ENCODE assay signal across 1 cellular context in the genomic region with DNA sequence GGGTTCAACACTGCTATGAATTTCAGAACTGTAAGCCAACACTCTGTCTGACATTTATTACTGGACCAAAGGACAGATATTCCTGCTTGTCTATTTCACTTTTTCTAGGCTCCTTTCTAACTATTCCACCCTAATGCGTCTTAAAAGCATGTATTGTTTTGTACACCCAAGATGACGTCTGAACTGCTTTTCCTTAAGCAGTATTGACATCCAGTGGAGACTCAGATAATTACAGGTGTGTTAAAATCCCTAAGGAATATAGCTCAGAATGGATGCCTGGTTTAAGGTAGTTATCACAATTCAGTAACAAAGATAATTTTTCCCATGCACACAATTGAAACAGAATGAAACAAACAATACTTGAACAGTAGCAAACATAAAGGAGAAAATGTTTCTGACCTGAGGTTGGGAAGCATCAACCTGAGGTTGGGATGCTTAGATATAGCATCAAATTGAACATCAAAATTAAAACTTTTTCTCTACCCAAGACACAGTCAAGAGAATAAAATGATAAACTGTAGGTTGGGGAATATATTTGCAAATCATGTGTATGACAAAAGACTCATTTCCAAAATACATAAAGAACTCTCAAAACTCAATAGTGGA.
TF ChIP-seq lines count a peak whose summit lies in the region.

No MANE protein-coding gene starts in this region.

TF ChIP-seq in Ishikawa, 13 proteins besides CTCF, POLR2A, EP300 and RAD21 (continued from another document):
- TF ChIP-seq, protein P1, sequence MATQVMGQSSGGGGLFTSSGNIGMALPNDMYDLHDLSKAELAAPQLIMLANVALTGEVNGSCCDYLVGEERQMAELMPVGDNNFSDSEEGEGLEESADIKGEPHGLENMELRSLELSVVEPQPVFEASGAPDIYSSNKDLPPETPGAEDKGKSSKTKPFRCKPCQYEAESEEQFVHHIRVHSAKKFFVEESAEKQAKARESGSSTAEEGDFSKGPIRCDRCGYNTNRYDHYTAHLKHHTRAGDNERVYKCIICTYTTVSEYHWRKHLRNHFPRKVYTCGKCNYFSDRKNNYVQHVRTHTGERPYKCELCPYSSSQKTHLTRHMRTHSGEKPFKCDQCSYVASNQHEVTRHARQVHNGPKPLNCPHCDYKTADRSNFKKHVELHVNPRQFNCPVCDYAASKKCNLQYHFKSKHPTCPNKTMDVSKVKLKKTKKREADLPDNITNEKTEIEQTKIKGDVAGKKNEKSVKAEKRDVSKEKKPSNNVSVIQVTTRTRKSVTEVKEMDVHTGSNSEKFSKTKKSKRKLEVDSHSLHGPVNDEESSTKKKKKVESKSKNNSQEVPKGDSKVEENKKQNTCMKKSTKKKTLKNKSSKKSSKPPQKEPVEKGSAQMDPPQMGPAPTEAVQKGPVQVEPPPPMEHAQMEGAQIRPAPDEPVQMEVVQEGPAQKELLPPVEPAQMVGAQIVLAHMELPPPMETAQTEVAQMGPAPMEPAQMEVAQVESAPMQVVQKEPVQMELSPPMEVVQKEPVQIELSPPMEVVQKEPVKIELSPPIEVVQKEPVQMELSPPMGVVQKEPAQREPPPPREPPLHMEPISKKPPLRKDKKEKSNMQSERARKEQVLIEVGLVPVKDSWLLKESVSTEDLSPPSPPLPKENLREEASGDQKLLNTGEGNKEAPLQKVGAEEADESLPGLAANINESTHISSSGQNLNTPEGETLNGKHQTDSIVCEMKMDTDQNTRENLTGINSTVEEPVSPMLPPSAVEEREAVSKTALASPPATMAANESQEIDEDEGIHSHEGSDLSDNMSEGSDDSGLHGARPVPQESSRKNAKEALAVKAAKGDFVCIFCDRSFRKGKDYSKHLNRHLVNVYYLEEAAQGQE (IDR thresholded peaks at IDR 0.05; ENCODE audit: low read depth) = no peak
- no peak for TF ChIP-seq USF1 (IDR thresholded peaks at IDR 0.05)
- TF ChIP-seq TEAD4 (IDR thresholded peaks at IDR 0.05) = no peak
- TF ChIP-seq YY1 (IDR thresholded peaks at IDR 0.05; ENCODE audit: low read depth) = no peak
- no peak for TF ChIP-seq EGR1 (IDR thresholded peaks at IDR 0.05)
- TF ChIP-seq FOXM1 (IDR thresholded peaks at IDR 0.05; ENCODE audit: borderline replicate concordance, low read depth) = no peak
- no peak for TF ChIP-seq TAF1 (IDR thresholded peaks at IDR 0.05; ENCODE audit: low read depth)
- TF ChIP-seq ZBTB7A (IDR thresholded peaks at IDR 0.05; ENCODE audit: low read depth) = no peak
- no peak for TF ChIP-seq CREB1 (IDR thresholded peaks at IDR 0.05; ENCODE audit: low read depth)
- TF ChIP-seq CEBPB (IDR thresholded peaks at IDR 0.05) = no peak
- TF ChIP-seq TCF12 (IDR thresholded peaks at IDR 0.05; ENCODE audit: low read depth) = no peak
